In genomic region chr11:68380786-68381622, GRCh38 we compare ENCODE assay signal across 1 cellular context.
TF ChIP-seq lines count a peak whose summit lies in the region.

No MANE protein-coding gene starts in this region.

TF ChIP-seq in GM12878, 131 proteins besides CTCF, POLR2A, EP300 and RAD21 (continued from another document):
- TF ChIP-seq, protein P1, sequence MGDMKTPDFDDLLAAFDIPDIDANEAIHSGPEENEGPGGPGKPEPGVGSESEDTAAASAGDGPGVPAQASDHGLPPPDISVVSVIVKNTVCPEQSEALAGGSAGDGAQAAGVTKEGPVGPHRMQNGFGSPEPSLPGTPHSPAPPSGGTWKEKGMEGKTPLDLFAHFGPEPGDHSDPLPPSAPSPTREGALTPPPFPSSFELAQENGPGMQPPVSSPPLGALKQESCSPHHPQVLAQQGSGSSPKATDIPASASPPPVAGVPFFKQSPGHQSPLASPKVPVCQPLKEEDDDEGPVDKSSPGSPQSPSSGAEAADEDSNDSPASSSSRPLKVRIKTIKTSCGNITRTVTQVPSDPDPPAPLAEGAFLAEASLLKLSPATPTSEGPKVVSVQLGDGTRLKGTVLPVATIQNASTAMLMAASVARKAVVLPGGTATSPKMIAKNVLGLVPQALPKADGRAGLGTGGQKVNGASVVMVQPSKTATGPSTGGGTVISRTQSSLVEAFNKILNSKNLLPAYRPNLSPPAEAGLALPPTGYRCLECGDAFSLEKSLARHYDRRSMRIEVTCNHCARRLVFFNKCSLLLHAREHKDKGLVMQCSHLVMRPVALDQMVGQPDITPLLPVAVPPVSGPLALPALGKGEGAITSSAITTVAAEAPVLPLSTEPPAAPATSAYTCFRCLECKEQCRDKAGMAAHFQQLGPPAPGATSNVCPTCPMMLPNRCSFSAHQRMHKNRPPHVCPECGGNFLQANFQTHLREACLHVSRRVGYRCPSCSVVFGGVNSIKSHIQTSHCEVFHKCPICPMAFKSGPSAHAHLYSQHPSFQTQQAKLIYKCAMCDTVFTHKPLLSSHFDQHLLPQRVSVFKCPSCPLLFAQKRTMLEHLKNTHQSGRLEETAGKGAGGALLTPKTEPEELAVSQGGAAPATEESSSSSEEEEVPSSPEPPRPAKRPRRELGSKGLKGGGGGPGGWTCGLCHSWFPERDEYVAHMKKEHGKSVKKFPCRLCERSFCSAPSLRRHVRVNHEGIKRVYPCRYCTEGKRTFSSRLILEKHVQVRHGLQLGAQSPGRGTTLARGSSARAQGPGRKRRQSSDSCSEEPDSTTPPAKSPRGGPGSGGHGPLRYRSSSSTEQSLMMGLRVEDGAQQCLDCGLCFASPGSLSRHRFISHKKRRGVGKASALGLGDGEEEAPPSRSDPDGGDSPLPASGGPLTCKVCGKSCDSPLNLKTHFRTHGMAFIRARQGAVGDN (IDR thresholded peaks at IDR 0.05): no peak
- TF ChIP-seq ASH2L (IDR thresholded peaks at IDR 0.05; ENCODE audit: borderline replicate concordance, low read depth): no peak
- TF ChIP-seq GABPA (IDR thresholded peaks at IDR 0.05; ENCODE audit: low read depth): no peak
- no peak for TF ChIP-seq HDGF (IDR thresholded peaks at IDR 0.05)
- TF ChIP-seq MLLT1 (IDR thresholded peaks at IDR 0.05): no peak
- TF ChIP-seq SMAD5 (IDR thresholded peaks at IDR 0.05; ENCODE audit: low read depth): no peak
- no peak for TF ChIP-seq MEF2A (IDR thresholded peaks at IDR 0.05; ENCODE audit: insufficient read depth, low read depth, low read length)
- no peak for TF ChIP-seq ZNF217 (IDR thresholded peaks at IDR 0.05)
- TF ChIP-seq TCF12 (IDR thresholded peaks at IDR 0.05; ENCODE audit: low read depth, low read length): no peak
- TF ChIP-seq, protein P2, sequence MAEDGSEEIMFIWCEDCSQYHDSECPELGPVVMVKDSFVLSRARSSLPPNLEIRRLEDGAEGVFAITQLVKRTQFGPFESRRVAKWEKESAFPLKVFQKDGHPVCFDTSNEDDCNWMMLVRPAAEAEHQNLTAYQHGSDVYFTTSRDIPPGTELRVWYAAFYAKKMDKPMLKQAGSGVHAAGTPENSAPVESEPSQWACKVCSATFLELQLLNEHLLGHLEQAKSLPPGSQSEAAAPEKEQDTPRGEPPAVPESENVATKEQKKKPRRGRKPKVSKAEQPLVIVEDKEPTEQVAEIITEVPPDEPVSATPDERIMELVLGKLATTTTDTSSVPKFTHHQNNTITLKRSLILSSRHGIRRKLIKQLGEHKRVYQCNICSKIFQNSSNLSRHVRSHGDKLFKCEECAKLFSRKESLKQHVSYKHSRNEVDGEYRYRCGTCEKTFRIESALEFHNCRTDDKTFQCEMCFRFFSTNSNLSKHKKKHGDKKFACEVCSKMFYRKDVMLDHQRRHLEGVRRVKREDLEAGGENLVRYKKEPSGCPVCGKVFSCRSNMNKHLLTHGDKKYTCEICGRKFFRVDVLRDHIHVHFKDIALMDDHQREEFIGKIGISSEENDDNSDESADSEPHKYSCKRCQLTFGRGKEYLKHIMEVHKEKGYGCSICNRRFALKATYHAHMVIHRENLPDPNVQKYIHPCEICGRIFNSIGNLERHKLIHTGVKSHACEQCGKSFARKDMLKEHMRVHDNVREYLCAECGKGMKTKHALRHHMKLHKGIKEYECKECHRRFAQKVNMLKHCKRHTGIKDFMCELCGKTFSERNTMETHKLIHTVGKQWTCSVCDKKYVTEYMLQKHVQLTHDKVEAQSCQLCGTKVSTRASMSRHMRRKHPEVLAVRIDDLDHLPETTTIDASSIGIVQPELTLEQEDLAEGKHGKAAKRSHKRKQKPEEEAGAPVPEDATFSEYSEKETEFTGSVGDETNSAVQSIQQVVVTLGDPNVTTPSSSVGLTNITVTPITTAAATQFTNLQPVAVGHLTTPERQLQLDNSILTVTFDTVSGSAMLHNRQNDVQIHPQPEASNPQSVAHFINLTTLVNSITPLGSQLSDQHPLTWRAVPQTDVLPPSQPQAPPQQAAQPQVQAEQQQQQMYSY (CRISPR knock-in tag; IDR thresholded peaks at IDR 0.05): no peak
- no peak for TF ChIP-seq SPI1 (IDR thresholded peaks at IDR 0.05; ENCODE audit: borderline replicate concordance, insufficient read depth, low read depth, low read length)
- TF ChIP-seq, protein P3, sequence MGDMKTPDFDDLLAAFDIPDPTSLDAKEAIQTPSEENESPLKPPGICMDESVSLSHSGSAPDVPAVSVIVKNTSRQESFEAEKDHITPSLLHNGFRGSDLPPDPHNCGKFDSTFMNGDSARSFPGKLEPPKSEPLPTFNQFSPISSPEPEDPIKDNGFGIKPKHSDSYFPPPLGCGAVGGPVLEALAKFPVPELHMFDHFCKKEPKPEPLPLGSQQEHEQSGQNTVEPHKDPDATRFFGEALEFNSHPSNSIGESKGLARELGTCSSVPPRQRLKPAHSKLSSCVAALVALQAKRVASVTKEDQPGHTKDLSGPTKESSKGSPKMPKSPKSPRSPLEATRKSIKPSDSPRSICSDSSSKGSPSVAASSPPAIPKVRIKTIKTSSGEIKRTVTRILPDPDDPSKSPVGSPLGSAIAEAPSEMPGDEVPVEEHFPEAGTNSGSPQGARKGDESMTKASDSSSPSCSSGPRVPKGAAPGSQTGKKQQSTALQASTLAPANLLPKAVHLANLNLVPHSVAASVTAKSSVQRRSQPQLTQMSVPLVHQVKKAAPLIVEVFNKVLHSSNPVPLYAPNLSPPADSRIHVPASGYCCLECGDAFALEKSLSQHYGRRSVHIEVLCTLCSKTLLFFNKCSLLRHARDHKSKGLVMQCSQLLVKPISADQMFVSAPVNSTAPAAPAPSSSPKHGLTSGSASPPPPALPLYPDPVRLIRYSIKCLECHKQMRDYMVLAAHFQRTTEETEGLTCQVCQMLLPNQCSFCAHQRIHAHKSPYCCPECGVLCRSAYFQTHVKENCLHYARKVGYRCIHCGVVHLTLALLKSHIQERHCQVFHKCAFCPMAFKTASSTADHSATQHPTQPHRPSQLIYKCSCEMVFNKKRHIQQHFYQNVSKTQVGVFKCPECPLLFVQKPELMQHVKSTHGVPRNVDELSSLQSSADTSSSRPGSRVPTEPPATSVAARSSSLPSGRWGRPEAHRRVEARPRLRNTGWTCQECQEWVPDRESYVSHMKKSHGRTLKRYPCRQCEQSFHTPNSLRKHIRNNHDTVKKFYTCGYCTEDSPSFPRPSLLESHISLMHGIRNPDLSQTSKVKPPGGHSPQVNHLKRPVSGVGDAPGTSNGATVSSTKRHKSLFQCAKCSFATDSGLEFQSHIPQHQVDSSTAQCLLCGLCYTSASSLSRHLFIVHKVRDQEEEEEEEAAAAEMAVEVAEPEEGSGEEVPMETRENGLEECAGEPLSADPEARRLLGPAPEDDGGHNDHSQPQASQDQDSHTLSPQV (IDR thresholded peaks at IDR 0.05): no peak
TF ChIP-seq in GM12878: peak in this region for 0.
